2 cellular contexts compared by ENCODE assay signal in the genomic region with DNA sequence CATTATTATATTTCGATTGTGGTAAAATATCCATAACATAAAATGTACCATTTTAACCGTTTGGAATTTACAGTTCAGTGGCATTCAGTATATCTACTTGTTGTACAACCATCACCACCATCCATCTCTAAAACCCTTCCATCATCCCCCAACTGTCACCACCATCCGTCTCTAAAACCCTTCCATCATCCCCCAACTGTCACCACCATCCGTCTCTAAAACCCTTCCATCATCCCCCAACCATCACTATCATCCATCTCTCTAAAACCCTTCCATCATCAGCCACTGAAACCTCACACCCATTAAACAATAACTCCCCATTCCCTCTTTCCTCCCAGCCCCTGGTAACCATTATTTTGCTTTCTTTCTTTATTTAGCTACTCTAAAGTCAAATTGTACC.
A peak's percentile ranks its signal among the peaks of the same experiment; 100 is the strongest.
TF ChIP-seq lines count a peak whose summit lies in the region.

No MANE protein-coding gene starts in this region.

TF ChIP-seq in HepG2, 621 proteins besides CTCF, POLR2A, EP300 and RAD21:
- TF ChIP-seq, protein P1, sequence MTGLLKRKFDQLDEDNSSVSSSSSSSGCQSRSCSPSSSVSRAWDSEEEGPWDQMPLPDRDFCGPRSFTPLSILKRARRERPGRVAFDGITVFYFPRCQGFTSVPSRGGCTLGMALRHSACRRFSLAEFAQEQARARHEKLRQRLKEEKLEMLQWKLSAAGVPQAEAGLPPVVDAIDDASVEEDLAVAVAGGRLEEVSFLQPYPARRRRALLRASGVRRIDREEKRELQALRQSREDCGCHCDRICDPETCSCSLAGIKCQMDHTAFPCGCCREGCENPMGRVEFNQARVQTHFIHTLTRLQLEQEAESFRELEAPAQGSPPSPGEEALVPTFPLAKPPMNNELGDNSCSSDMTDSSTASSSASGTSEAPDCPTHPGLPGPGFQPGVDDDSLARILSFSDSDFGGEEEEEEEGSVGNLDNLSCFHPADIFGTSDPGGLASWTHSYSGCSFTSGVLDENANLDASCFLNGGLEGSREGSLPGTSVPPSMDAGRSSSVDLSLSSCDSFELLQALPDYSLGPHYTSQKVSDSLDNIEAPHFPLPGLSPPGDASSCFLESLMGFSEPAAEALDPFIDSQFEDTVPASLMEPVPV (CRISPR knock-in tag; IDR thresholded peaks at IDR 0.05): no peak
- TF ChIP-seq HNRNPK (IDR thresholded peaks at IDR 0.05; ENCODE audit: low read depth, low read length, poor library complexity, severe bottlenecking): peak; percentile 71
- no peak for TF ChIP-seq ZNF761 (CRISPR knock-in tag; conservative IDR thresholded peaks at IDR 0.05)
- TF ChIP-seq NR2F2 (IDR thresholded peaks at IDR 0.05; ENCODE audit: borderline replicate concordance, low read depth): no peak
- TF ChIP-seq ARID2 (CRISPR knock-in tag; IDR thresholded peaks at IDR 0.05; ENCODE audit: borderline replicate concordance): no peak
- no peak for TF ChIP-seq CHD2 (IDR thresholded peaks at IDR 0.05; ENCODE audit: low read depth, low read length)
- no peak for TF ChIP-seq KDM3A (CRISPR knock-in tag; IDR thresholded peaks at IDR 0.05; ENCODE audit: low read depth)

TF ChIP-seq in K562, 482 proteins besides CTCF, POLR2A, EP300 and RAD21 (continued from another document):
- TF ChIP-seq, protein P2, sequence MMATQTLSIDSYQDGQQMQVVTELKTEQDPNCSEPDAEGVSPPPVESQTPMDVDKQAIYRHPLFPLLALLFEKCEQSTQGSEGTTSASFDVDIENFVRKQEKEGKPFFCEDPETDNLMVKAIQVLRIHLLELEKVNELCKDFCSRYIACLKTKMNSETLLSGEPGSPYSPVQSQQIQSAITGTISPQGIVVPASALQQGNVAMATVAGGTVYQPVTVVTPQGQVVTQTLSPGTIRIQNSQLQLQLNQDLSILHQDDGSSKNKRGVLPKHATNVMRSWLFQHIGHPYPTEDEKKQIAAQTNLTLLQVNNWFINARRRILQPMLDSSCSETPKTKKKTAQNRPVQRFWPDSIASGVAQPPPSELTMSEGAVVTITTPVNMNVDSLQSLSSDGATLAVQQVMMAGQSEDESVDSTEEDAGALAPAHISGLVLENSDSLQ (IDR thresholded peaks at IDR 0.05): peak; percentile 62
- TF ChIP-seq, protein P3, sequence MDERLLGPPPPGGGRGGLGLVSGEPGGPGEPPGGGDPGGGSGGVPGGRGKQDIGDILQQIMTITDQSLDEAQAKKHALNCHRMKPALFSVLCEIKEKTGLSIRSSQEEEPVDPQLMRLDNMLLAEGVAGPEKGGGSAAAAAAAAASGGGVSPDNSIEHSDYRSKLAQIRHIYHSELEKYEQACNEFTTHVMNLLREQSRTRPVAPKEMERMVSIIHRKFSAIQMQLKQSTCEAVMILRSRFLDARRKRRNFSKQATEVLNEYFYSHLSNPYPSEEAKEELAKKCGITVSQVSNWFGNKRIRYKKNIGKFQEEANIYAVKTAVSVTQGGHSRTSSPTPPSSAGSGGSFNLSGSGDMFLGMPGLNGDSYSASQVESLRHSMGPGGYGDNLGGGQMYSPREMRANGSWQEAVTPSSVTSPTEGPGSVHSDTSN (CRISPR knock-in tag; IDR thresholded peaks at IDR 0.05; ENCODE audit: low read depth): no peak
- TF ChIP-seq, protein P3 (tag; conservative IDR thresholded peaks at IDR 0.05; ENCODE audit: low read depth): peak; percentile 87
